Comparison of ENCODE assay signal across 1 cellular context in genomic region chr9:37144762-37145161, GRCh38.
TF ChIP-seq lines count a peak whose summit lies in the region.

No MANE protein-coding gene starts in this region.

TF ChIP-seq in GM12878, 131 proteins besides CTCF, POLR2A, EP300 and RAD21 (continued from another document):
- TF ChIP-seq MLLT1 (IDR thresholded peaks at IDR 0.05) (peak; percentile 89), EED (IDR thresholded peaks at IDR 0.05; ENCODE audit: low read depth) (peak; percentile 73), SMAD1 (IDR thresholded peaks at IDR 0.05; ENCODE audit: low read depth, partially characterized antibody) (peak; percentile 87), SIX5 (IDR thresholded peaks at IDR 0.05; ENCODE audit: low read depth, low read length, severe bottlenecking) (no peak), HDAC6 (IDR thresholded peaks at IDR 0.05; ENCODE audit: unreplicated experiment) (no peak), ZNF207 (IDR thresholded peaks at IDR 0.05; ENCODE audit: borderline replicate concordance) (no peak), BCL3 (IDR thresholded peaks at IDR 0.05; ENCODE audit: borderline replicate concordance, insufficient read depth, low read depth, low read length, poor library complexity, severe bottlenecking) (no peak), CEBPB (IDR thresholded peaks at IDR 0.05; ENCODE audit: borderline replicate concordance in 1 of 2, low read depth in 2 of 2, low read length in 2 of 2) (no peak)
- TF ChIP-seq, protein P1, sequence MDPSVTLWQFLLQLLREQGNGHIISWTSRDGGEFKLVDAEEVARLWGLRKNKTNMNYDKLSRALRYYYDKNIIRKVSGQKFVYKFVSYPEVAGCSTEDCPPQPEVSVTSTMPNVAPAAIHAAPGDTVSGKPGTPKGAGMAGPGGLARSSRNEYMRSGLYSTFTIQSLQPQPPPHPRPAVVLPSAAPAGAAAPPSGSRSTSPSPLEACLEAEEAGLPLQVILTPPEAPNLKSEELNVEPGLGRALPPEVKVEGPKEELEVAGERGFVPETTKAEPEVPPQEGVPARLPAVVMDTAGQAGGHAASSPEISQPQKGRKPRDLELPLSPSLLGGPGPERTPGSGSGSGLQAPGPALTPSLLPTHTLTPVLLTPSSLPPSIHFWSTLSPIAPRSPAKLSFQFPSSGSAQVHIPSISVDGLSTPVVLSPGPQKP (IDR thresholded peaks at IDR 0.05; ENCODE audit: low read depth, low read length): no peak
